Comparison of ENCODE assay signal across 11 cellular contexts in genomic region chr18:79422022-79422782, GRCh38. TPM values are rescaled to one million over a fixed set of nuclear protein-coding genes. Genes with fewer than 3 reads are reported as not detected.
DNase-seq lines count a peak whose midpoint lies in the region; ATAC-seq and TF ChIP-seq lines count a peak whose summit lies in the region.
"Had no signal": no experiment of that assay in that cellular context is flagged by ENCODE, and none has a peak within 500 bp of the region (broad histone marks: within the 10 kb centered on the region; RNA-seq: fewer than 3 reads in every experiment).

No MANE protein-coding gene starts in this region.

- H3K9me3 Mint-ChIP-seq in naive thymus-derived CD8-positive, alpha-beta T cell: no peaks in the 10 kb centered on the region

- H3K4me1 Mint-ChIP-seq in naive thymus-derived CD8-positive, alpha-beta T cell: peaks cover 17 to 46% (median 29%) of the 10 kb centered on the region in 4 donors

- no peak for TF ChIP-seq CTCF in AG10803 (conservative IDR thresholded peaks at IDR 0.05; ENCODE audit: low read length)
- no peak for TF ChIP-seq CTCF in brain microvascular endothelial cell (IDR thresholded peaks at IDR 0.05; ENCODE audit: low read depth, low read length, missing control alignments)

- H3K27ac Mint-ChIP-seq in naive thymus-derived CD8-positive, alpha-beta T cell: peak overlapping the region in 4 of 10 donors; percentile 9 to 51 (median 46)

- POLR2A ChIA-PET in naive thymus-derived CD8-positive, alpha-beta T cell (lab: Charles Lee): interaction anchor here (1.5 kb wide), 1 partner anchor 21 kb away, joined by 3 read pairs; no protein-coding TSS in a partner anchor

- H3K27ac ChIP-seq in brain microvascular endothelial cell: no peak overlapping the region

- intact Hi-C loops in posterior vena cava (cut with DNase I): no loop called here

- peak; percentile 78 for DNase-seq in AG10803 (ENCODE audit: low read depth)
- DNase-seq in brain microvascular endothelial cell: peak; percentile 68
- no peak for DNase-seq in posterior vena cava (ENCODE audit: low spot score)
- no peak for DNase-seq in activated CD4-positive, alpha-beta T cell treated with anti-CD3 and anti-CD28 coated beads, Interleukin-2, amount 50 U/mL, for 4 hours
- DNase-seq in naive thymus-derived CD8-positive, alpha-beta T cell: no peak
- DNase-seq: DND-41, trophoblast cell had no signal

- H3K4me3 Mint-ChIP-seq in naive thymus-derived CD8-positive, alpha-beta T cell: peak overlapping the region in 1 of 10 donors; percentile 10

- H3K36me3 ChIP-seq in brain microvascular endothelial cell (replicated peaks): no peaks in the 10 kb centered on the region

- H3K36me3 Mint-ChIP-seq in naive thymus-derived CD8-positive, alpha-beta T cell: peaks cover 2 to 39% (median 8%) of the 10 kb centered on the region in 3 donors

- peak; percentile 82 for ATAC-seq in GM18909 (IDR thresholded peaks at IDR 0.05; ENCODE audit: poor library complexity, unreplicated experiment)
- ATAC-seq in HG03064 (IDR thresholded peaks at IDR 0.05; ENCODE audit: low read depth, unreplicated experiment): peak; percentile 83
- no peak for ATAC-seq in GM19395 (IDR thresholded peaks at IDR 0.05; ENCODE audit: unreplicated experiment)
- no peak for ATAC-seq in naive thymus-derived CD8-positive, alpha-beta T cell

- H3K27me3 ChIP-seq in brain microvascular endothelial cell (replicated peaks): peaks cover 4% of the 10 kb centered on the region

- in situ Hi-C loops in brain microvascular endothelial cell (cut with HindIII; ENCODE audit: low pct_ligation_motif_present, low sequenced_read_pairs): no loop called here

- no peaks in the 10 kb centered on the region for H3K27me3 Mint-ChIP-seq in naive thymus-derived CD8-positive, alpha-beta T cell

- H3K4me3 ChIP-seq in AG10803 (ENCODE audit: low read length) (no peak overlapping the region), brain microvascular endothelial cell (ENCODE audit: low read depth, low read length) (no peak overlapping the region)

RNA-seq across cellular contexts. Expression of gene NFATC1, which starts 26.5 kb away (rescaled TPM):
- 10 to 100 TPM; 23.9 to 26.9 TPM for total RNA-seq in posterior vena cava
- total RNA-seq in naive thymus-derived CD8-positive, alpha-beta T cell: 10 to 100 TPM; 50.2 to 51.0 TPM
- 10 to 100 TPM; 12.7 to 34.9 (median 17.4) TPM for polyA plus RNA-seq in naive thymus-derived CD8-positive, alpha-beta T cell
- total RNA-seq: RPMI7951 had no signal

Comparison
In these comparisons a context has a peak if more than half of its experiments do, and no peak if none do; other contexts are left out.
1. DNase-seq: peak in AG10803 (single experiment) and brain microvascular endothelial cell (single experiment); none in posterior vena cava (single experiment), activated CD4-positive, alpha-beta T cell treated with anti-CD3 and anti-CD28 coated beads, Interleukin-2, amount 50 U/mL, for 4 hours (0 of 2) and naive thymus-derived CD8-positive, alpha-beta T cell (0 of 10).
2. ATAC-seq: peak in GM18909 (single experiment) and HG03064 (single experiment); none in GM19395 (single experiment) and naive thymus-derived CD8-positive, alpha-beta T cell (0 of 2).